ENCODE assay signal across 25 cellular contexts in the genomic region with DNA sequence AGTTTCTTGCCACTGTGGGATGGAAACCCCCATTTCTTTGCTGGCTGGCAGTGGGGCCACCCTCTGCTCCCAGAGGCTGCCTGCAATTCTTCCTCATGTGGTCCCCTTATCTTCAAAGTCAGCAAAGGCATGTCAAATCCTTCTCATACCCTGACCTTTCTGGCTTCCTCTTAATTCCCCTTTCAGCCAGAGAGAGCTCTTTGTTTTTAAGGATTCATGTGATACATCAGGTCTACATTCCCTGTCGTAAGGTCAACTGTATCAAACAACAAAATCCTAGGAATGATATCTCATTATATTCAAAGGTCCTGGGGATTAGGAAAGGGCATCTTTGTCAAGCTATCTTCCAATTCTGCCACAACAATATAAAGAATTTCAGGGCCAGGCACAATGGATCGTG.
"Had no signal": no experiment of that assay in that cellular context is flagged by ENCODE, and none has a peak within 500 bp of the region (broad histone marks: within the 10 kb centered on the region; RNA-seq: fewer than 3 reads in every experiment).

No MANE protein-coding gene starts in this region.

- H3K27ac ChIP-seq: Peyer's patch, RWPE1, SJCRH30 had no signal

- H3K27me3 ChIP-seq: Peyer's patch, SJCRH30 had no signal

- H3K4me3 Mint-ChIP-seq: activated CD4-positive, alpha-beta memory T cell treated with anti-CD3 and anti-CD28 coated beads for 36 hours; activated CD4-positive, alpha-beta T cell treated with anti-CD3 and anti-CD28 coated beads, Interleukin-2, amount 10 ng/mL, durations not matched to agents 7 days and 5 days; activated naive CD8-positive, alpha-beta T cell treated with anti-CD3 and anti-CD28 coated beads, Interleukin-2, amount 50 U/mL, for 24 hours; activated T-cell treated with anti-CD3 and anti-CD28 coated beads, Interleukin-2, amount 50 U/mL, for 4 hours; brain; T-helper 1 cell treated with Interleukin-12 subunit alpha and Interleukin-12 subunit beta and Interleukin-4 antibody, amounts not matched to agents 30 μg/mL and 1 μg/mL, for 36 hours; WTC11 had no signal

- H3K36me3 ChIP-seq: Peyer's patch, SJCRH30 had no signal

- H3K36me3 Mint-ChIP-seq: brain, WTC11 had no signal

- H3K4me1 ChIP-seq: Peyer's patch, SJCRH30 had no signal

- DNase-seq: activated CD4-positive, alpha-beta memory T cell treated with anti-CD3 and anti-CD28 coated beads for 36 hours; activated CD4-positive, alpha-beta T cell treated with anti-CD3 and anti-CD28 coated beads, Interleukin-2, amount 10 ng/mL, durations not matched to agents 7 days and 5 days; activated CD4-positive, CD25-positive, alpha-beta regulatory T cell treated with anti-CD3 and anti-CD28 coated beads, Interleukin-2, amount 50 U/mL, for 72 hours; activated CD8-positive, alpha-beta memory T cell treated with anti-CD3 and anti-CD28 coated beads for 24 hours; activated effector memory CD4-positive, alpha-beta T cell treated with anti-CD3 and anti-CD28 coated beads, Interleukin-2, amount 50 U/mL, for 16 hours; activated naive CD4-positive, alpha-beta T cell treated with Interleukin-2 at 50 U/mL for 16 hours; activated naive CD8-positive, alpha-beta T cell treated with anti-CD3 and anti-CD28 coated beads, Interleukin-2, amount 50 U/mL, for 24 hours; activated T-cell treated with anti-CD3 and anti-CD28 coated beads, Interleukin-2, amount 50 U/mL, for 4 hours; amniotic stem cell; Karpas-422; NCI-H1105 treated with DMSO at 0.1 percent for 48 hours; NCI-H1436 treated with DMSO at 0.1 percent for 48 hours; NCI-H187 treated with DMSO at 0.1 percent for 48 hours; NCI-H2081 treated with DMSO at 0.1 percent for 48 hours; NCI-H446 treated with DMSO at 0.1 percent for 48 hours; NCI-H524 treated with DMSO at 0.1 percent for 48 hours; NCI-H748 treated with DMSO at 0.1 percent for 48 hours; Peyer's patch; Right ventricle myocardium superior; SJCRH30 had no signal

- H3K4me3 ChIP-seq: Peyer's patch, SJCRH30 had no signal

- H3K27ac Mint-ChIP-seq: activated CD4-positive, alpha-beta memory T cell treated with anti-CD3 and anti-CD28 coated beads for 36 hours; activated CD4-positive, alpha-beta T cell treated with anti-CD3 and anti-CD28 coated beads, Interleukin-2, amount 10 ng/mL, durations not matched to agents 7 days and 5 days; activated naive CD4-positive, alpha-beta T cell treated with anti-CD3 and anti-CD28 coated beads, Interleukin-2, amount 50 U/mL, for 72 hours; activated naive CD8-positive, alpha-beta T cell treated with anti-CD3 and anti-CD28 coated beads, Interleukin-2, amount 50 U/mL, for 24 hours; brain; T-helper 1 cell treated with Interleukin-12 subunit alpha and Interleukin-12 subunit beta and Interleukin-4 antibody, amounts not matched to agents 30 μg/mL and 1 μg/mL, for 36 hours; WTC11 had no signal

- H3K9me3 Mint-ChIP-seq: activated CD4-positive, alpha-beta memory T cell treated with anti-CD3 and anti-CD28 coated beads for 36 hours; activated CD4-positive, alpha-beta T cell treated with anti-CD3 and anti-CD28 coated beads, Interleukin-2, amount 10 ng/mL, durations not matched to agents 7 days and 5 days; activated naive CD4-positive, alpha-beta T cell treated with anti-CD3 and anti-CD28 coated beads, Interleukin-2, amount 50 U/mL, for 72 hours; activated naive CD8-positive, alpha-beta T cell treated with anti-CD3 and anti-CD28 coated beads, Interleukin-2, amount 50 U/mL, for 24 hours; activated T-cell treated with anti-CD3 and anti-CD28 coated beads, Interleukin-2, amount 50 U/mL, for 4 hours; T-helper 1 cell treated with Interleukin-12 subunit alpha and Interleukin-12 subunit beta and Interleukin-4 antibody, amounts not matched to agents 30 μg/mL and 1 μg/mL, for 36 hours; WTC11 had no signal
